Comparison of ENCODE assay signal across 20 cellular contexts in genomic region chr12:69298947-69299346, GRCh38. TPM values are rescaled to one million over a fixed set of nuclear protein-coding genes. Genes with fewer than 3 reads are reported as not detected.
"Had no signal": no experiment of that assay in that cellular context is flagged by ENCODE, and none has a peak within 500 bp of the region (broad histone marks: within the 10 kb centered on the region; RNA-seq: fewer than 3 reads in every experiment).

No MANE protein-coding gene starts in this region.

- H3K4me1 ChIP-seq: SJCRH30 had no signal

- H3K27me3 ChIP-seq: SJCRH30 had no signal

- DNase-seq: KBM-7, MM.1S, NCI-H1092 treated with DMSO at 0.1 percent for 48 hours, NCI-H1436, NCI-H187, NCI-H2029, NCI-H2081 treated with DMSO at 0.1 percent for 48 hours, NCI-H2171, NCI-H226, NCI-H446, NCI-H510A, NCI-H524 treated with DMSO at 0.1 percent for 48 hours, NCI-H69, NCI-H774, PC-3, SHP77 treated with DMSO at 0.1 percent for 48 hours, SJCRH30 had no signal

- H3K36me3 ChIP-seq: SJCRH30 had no signal

- H3K4me3 ChIP-seq: SJCRH30 had no signal

- H3K9me3 ChIP-seq: SJCRH30 had no signal

- H3K27ac ChIP-seq: RWPE1, SJCRH30 had no signal

- ATAC-seq: Panc1, PC-3, SK-N-SH treated with all-trans-retinoic acid at 6 μM for 48 hours had no signal

RNA-seq across cellular contexts. Expression of gene LYZ, which starts 49.2 kb away (rescaled TPM):
- total RNA-seq: PC-3, SJCRH30 had no signal
